ENCODE assay signal across 20 cellular contexts in genomic region chr6:11804706-11805105, GRCh38. TPM values are rescaled to one million over a fixed set of nuclear protein-coding genes. Genes with fewer than 3 reads are reported as not detected.
A peak's percentile ranks its signal among the peaks of the same experiment; 100 is the strongest.
DNase-seq lines count a peak whose midpoint lies in the region; ATAC-seq, FAIRE-seq and TF ChIP-seq lines count a peak whose summit lies in the region.
"Had no signal": no experiment of that assay in that cellular context is flagged by ENCODE, and none has a peak within 500 bp of the region (broad histone marks: within the 10 kb centered on the region; RNA-seq: fewer than 3 reads in every experiment).

No MANE protein-coding gene starts in this region.

- no peak overlapping the region for H3K4me2 ChIP-seq in SK-N-SH
- H3K4me2 ChIP-seq in astrocyte (ENCODE audit: low read length) = peak overlapping the region; percentile 3
- no peak overlapping the region for H3K4me2 ChIP-seq in mesendoderm (ENCODE audit: low read length)
- H3K4me2 ChIP-seq: BLaER1 treated with 17β-estradiol and CSF1 and Interleukin-3, amounts not matched to agents 10 nM and 100 nM had no signal

- no peak overlapping the region for H3K4ac ChIP-seq in mesendoderm (ENCODE audit: low read depth, low read length)

- POLR2A ChIA-PET in SK-N-SH (lab: Yijun Ruan, JAX) = no interaction called here

- H3K27ac Mint-ChIP-seq in astrocyte (ENCODE audit: unreplicated experiment) = no peak overlapping the region
- H3K27ac Mint-ChIP-seq: HFFc6 had no signal

- H3K9ac ChIP-seq in SK-N-SH (no peak overlapping the region), astrocyte (ENCODE audit: low read length) (no peak overlapping the region), mesendoderm (ENCODE audit: low read length) (no peak overlapping the region)
- H3K9ac ChIP-seq: BLaER1 treated with 17β-estradiol and CSF1 and Interleukin-3, amounts not matched to agents 10 nM and 100 nM had no signal

- H4K20me1 ChIP-seq in SK-N-SH (ENCODE audit: insufficient read depth) (no peaks in the 10 kb centered on the region), astrocyte (ENCODE audit: insufficient read depth, low read length) (no peaks in the 10 kb centered on the region)
- H4K20me1 ChIP-seq: BLaER1 treated with 17β-estradiol and CSF1 and Interleukin-3, amounts not matched to agents 10 nM and 100 nM had no signal

- H3K18ac ChIP-seq in mesendoderm (ENCODE audit: low read length) = peak overlapping the region; percentile 57

- no peaks in the 10 kb centered on the region for H3K27me3 ChIP-seq in SK-N-SH (ENCODE audit: insufficient read depth)
- H3K27me3 ChIP-seq in astrocyte (ENCODE audit: insufficient read depth, low read length) = no peaks in the 10 kb centered on the region
- H3K27me3 ChIP-seq in mesendoderm (ENCODE audit: insufficient read depth, low read length, poor library complexity) = no peaks in the 10 kb centered on the region
- H3K27me3 ChIP-seq in suprapubic skin = no peaks in the 10 kb centered on the region
- H3K27me3 ChIP-seq: BLaER1 treated with 17β-estradiol and CSF1 and Interleukin-3, amounts not matched to agents 10 nM and 100 nM had no signal

- no peak overlapping the region for H3K27ac ChIP-seq in SK-N-SH (ENCODE audit: low read depth in 2 of 2, low read length in 1 of 2)
- no peak overlapping the region for H3K27ac ChIP-seq in astrocyte (ENCODE audit: low read depth, low read length)
- H3K27ac ChIP-seq in mesendoderm (ENCODE audit: low read depth, low read length) = peak overlapping the region; percentile 29
- peak overlapping the region; percentile 71 for H3K27ac ChIP-seq in suprapubic skin
- H3K27ac ChIP-seq: 22Rv1; BLaER1 treated with 17β-estradiol and CSF1 and Interleukin-3, amounts not matched to agents 10 nM and 100 nM had no signal

- peak overlapping the region; percentile 3 for H2BK5ac ChIP-seq in mesendoderm (ENCODE audit: low read length)

- no peak overlapping the region for H4K8ac ChIP-seq in mesendoderm (ENCODE audit: low read depth, low read length)

- 47% methylated on average over 3 of the region's 3 CpGs for WGBS in SK-N-SH (ENCODE audit: low lambda C conversion rate)
- no CpG with 5 or more reads among the region's 3 CpGs for WGBS in mesendoderm (ENCODE audit: extremely low coverage, insufficient coverage, low lambda C conversion rate)
- 73% methylated on average over 3 of the region's 3 CpGs for WGBS in suprapubic skin

- no peak overlapping the region for H2BK15ac ChIP-seq in mesendoderm (replicated peaks; ENCODE audit: low read depth)

- TF ChIP-seq EP300 in SK-N-SH (IDR thresholded peaks at IDR 0.05; ENCODE audit: borderline replicate concordance in 1 of 2, low read depth in 1 of 2, low read length in 1 of 2) (no peak), suprapubic skin (IDR thresholded peaks at IDR 0.05) (no peak)

- peak overlapping the region; percentile 1 for H3K56ac ChIP-seq in mesendoderm (ENCODE audit: low read length)

- H3K79me2 ChIP-seq in SK-N-SH (ENCODE audit: insufficient read depth) (no peaks in the 10 kb centered on the region), astrocyte (ENCODE audit: insufficient read depth, low read length) (no peaks in the 10 kb centered on the region), mesendoderm (ENCODE audit: control insufficient read depth, insufficient read depth, low read length) (no peaks in the 10 kb centered on the region)

- peaks cover 0 to 6% of the 10 kb centered on the region in 2 experiments; a peak in 1 of 4 replicates for H3K4me1 ChIP-seq in SK-N-SH (ENCODE audit: control insufficient read depth in 1 of 2, insufficient read depth in 2 of 2, low read depth in 1 of 2, low read length in 1 of 2)
- H3K4me1 ChIP-seq in astrocyte (ENCODE audit: insufficient read depth, low read length) = peaks cover 8% of the 10 kb centered on the region
- peaks cover 17% of the 10 kb centered on the region for H3K4me1 ChIP-seq in mesendoderm (ENCODE audit: control insufficient read depth, low read depth, low read length)
- H3K4me1 ChIP-seq in suprapubic skin = peaks cover 41% of the 10 kb centered on the region

- TF ChIP-seq CTCF in SK-N-SH (IDR thresholded peaks at IDR 0.05) (no peak), astrocyte (IDR thresholded peaks at IDR 0.05; ENCODE audit: insufficient read depth, low read depth, low read length) (no peak), suprapubic skin (IDR thresholded peaks at IDR 0.05) (no peak)

- H3K36me3 Mint-ChIP-seq in astrocyte (ENCODE audit: low read depth, unreplicated experiment) = peaks cover 1% of the 10 kb centered on the region

- no peak overlapping the region for H4K5ac ChIP-seq in mesendoderm (ENCODE audit: low read length)

- no peaks in the 10 kb centered on the region for H3K27me3 Mint-ChIP-seq in astrocyte (ENCODE audit: low read depth, unreplicated experiment)

- H3K23ac ChIP-seq in mesendoderm (ENCODE audit: low read length) = no peak overlapping the region

- H3K4me1 Mint-ChIP-seq in astrocyte (ENCODE audit: low read depth, unreplicated experiment) = peaks cover 21% of the 10 kb centered on the region

- FAIRE-seq in astrocyte (lab: Jason Lieb, UNC) = no peak
- FAIRE-seq in GM12892 (lab: Jason Lieb, UNC) = no peak
- FAIRE-seq: GM19239, HepG2 had no signal

- no peak for TF ChIP-seq POLR2A in suprapubic skin (IDR thresholded peaks at IDR 0.05)
- TF ChIP-seq POLR2A in GM12892 (IDR thresholded peaks at IDR 0.05; ENCODE audit: low read depth, low read length) = no peak

- H3K36me3 ChIP-seq in SK-N-SH (replicated peaks in 1 of 2; ENCODE audit: control insufficient read depth in 1 of 2, insufficient read depth in 2 of 2, low read length in 1 of 2) (no peaks in the 10 kb centered on the region), astrocyte (ENCODE audit: insufficient read depth, low read length) (no peaks in the 10 kb centered on the region), mesendoderm (ENCODE audit: control insufficient read depth, insufficient read depth, low read length) (no peaks in the 10 kb centered on the region), suprapubic skin (no peaks in the 10 kb centered on the region)
- H3K36me3 ChIP-seq: BLaER1 treated with 17β-estradiol and CSF1 and Interleukin-3, amounts not matched to agents 10 nM and 100 nM had no signal

- CTCF ChIA-PET in SK-N-SH (lab: Yijun Ruan, JAX) = interaction anchor here (1.3 kb wide), 1 partner anchor 27 kb away, joined by 3 read pairs; no protein-coding TSS in a partner anchor

- H3F3A ChIP-seq in SK-N-SH (replicated peaks; ENCODE audit: insufficient read depth) = no peaks in the 10 kb centered on the region

- H3K4me3 Mint-ChIP-seq in astrocyte (ENCODE audit: unreplicated experiment) = no peak overlapping the region
- H3K4me3 Mint-ChIP-seq: HFFc6 had no signal

- H3K79me1 ChIP-seq in mesendoderm (ENCODE audit: low read length) = no peaks in the 10 kb centered on the region

- H3K4me3 ChIP-seq in SK-N-SH (ENCODE audit: low read depth in 2 of 2, low read length in 1 of 2) (no peak overlapping the region), astrocyte (ENCODE audit: insufficient read depth, low read depth, low read length) (no peak overlapping the region), mesendoderm (ENCODE audit: low read length) (no peak overlapping the region), suprapubic skin (no peak overlapping the region)
- H3K4me3 ChIP-seq: BLaER1 treated with 17β-estradiol and CSF1 and Interleukin-3, amounts not matched to agents 10 nM and 100 nM had no signal

- H3K9me3 ChIP-seq in SK-N-SH (no peaks in the 10 kb centered on the region), astrocyte (ENCODE audit: insufficient read depth, low read depth, low read length) (no peaks in the 10 kb centered on the region), suprapubic skin (no peaks in the 10 kb centered on the region)
- H3K9me3 ChIP-seq: BLaER1 treated with 17β-estradiol and CSF1 and Interleukin-3, amounts not matched to agents 10 nM and 100 nM had no signal

- TF ChIP-seq RAD21 in SK-N-SH (IDR thresholded peaks at IDR 0.05; ENCODE audit: low read length) = no peak

- no peaks in the 10 kb centered on the region for H3K9me3 Mint-ChIP-seq in astrocyte (ENCODE audit: unreplicated experiment)
- H3K9me3 Mint-ChIP-seq: HFFc6 had no signal

- no peak overlapping the region for H2BK120ac ChIP-seq in mesendoderm (ENCODE audit: low read depth, low read length)

- DNase-seq in SK-N-SH = no peak
- DNase-seq in astrocyte (ENCODE audit: low read depth) = peak; percentile 26
- peak; percentile 86 for DNase-seq in mesendoderm
- DNase-seq in suprapubic skin (ENCODE audit: low spot score in 2 of 2) = no peak
- no peak for DNase-seq in GM12892 (ENCODE audit: insufficient read length)
- no peak for DNase-seq in GM19240 (ENCODE audit: insufficient read length, low spot score)
- DNase-seq: DMS153, GOT3, HFFc6, Kasumi-1, NCI-H1417, NCI-H2029 treated with DMSO at 0.1 percent for 48 hours had no signal

- no peak overlapping the region for H2AK5ac ChIP-seq in mesendoderm (ENCODE audit: low read length)

- H2AFZ ChIP-seq in SK-N-SH (ENCODE audit: low read depth) (peak overlapping the region; percentile 64; the same call in 1 of the 2 replicates), astrocyte (ENCODE audit: low read depth, low read length) (no peak overlapping the region)

- no peaks in the 10 kb centered on the region for H3K9me2 ChIP-seq in SK-N-SH

- no peak for ATAC-seq in SK-N-SH treated with all-trans-retinoic acid at 6 μM for 48 hours
- no peak for ATAC-seq in GM21576 (IDR thresholded peaks at IDR 0.05; ENCODE audit: unreplicated experiment)
- ATAC-seq: HepG2 had no signal

TF ChIP-seq in SK-N-SH, 30 proteins besides CTCF, POLR2A, EP300 and RAD21 (continues in another document):
- TF ChIP-seq SMC3 (IDR thresholded peaks at IDR 0.05; ENCODE audit: low read depth, low read length) (no peak), TCF12 (IDR thresholded peaks at IDR 0.05) (no peak), FOSL2 (IDR thresholded peaks at IDR 0.05; ENCODE audit: borderline replicate concordance, low read depth) (no peak), GATA2 (CRISPR knock-in tag; IDR thresholded peaks at IDR 0.05) (no peak)

TF ChIP-seq in SK-N-SH treated with all-trans-retinoic acid at 6 μM for 48 hours, 23 proteins besides CTCF, POLR2A, EP300 and RAD21 (continues in another document):
- no peak for TF ChIP-seq BACH2 (CRISPR knock-in tag; IDR thresholded peaks at IDR 0.05; ENCODE audit: borderline replicate concordance)
- TF ChIP-seq RARB (CRISPR knock-in tag; IDR thresholded peaks at IDR 0.05) = no peak
- no peak for TF ChIP-seq OSR1 (CRISPR knock-in tag; IDR thresholded peaks at IDR 0.05)
- no peak for TF ChIP-seq ZFP30 (CRISPR knock-in tag; IDR thresholded peaks at IDR 0.05)
- no peak for TF ChIP-seq ISL1 (CRISPR knock-in tag; IDR thresholded peaks at IDR 0.05)
- TF ChIP-seq ARNTL (CRISPR knock-in tag; IDR thresholded peaks at IDR 0.05; ENCODE audit: borderline replicate concordance, low read depth) = no peak

RNA-seq across cellular contexts. Expression of gene ADTRP, which starts 26.1 kb away (rescaled TPM):
- polyA plus RNA-seq in SK-N-SH (2012; rRNA removed) = 0.84 and 1.2 TPM in 2 replicates
- 0.35 and 0.53 TPM in 2 replicates for polyA plus RNA-seq in SK-N-SH (2012; cell fraction: cytosol; rRNA removed)
- 0.72 and 1.6 TPM in 2 replicates for polyA plus RNA-seq in SK-N-SH (2012; cell fraction: nucleus; rRNA removed)
- total RNA-seq in astrocyte (0.58 and 0.68 TPM in 2 replicates), suprapubic skin (10 to 100 TPM; 19.6 to 39.5 (median 26.2) TPM)
- polyA plus RNA-seq in mesendoderm (2013, experiment 1 of 2) = 0.41 TPM
- 0.36 TPM for polyA plus RNA-seq in mesendoderm (2013, experiment 2 of 2)
- 12.7 TPM for polyA plus RNA-seq in GM12892 (2012; ENCODE audit: missing spikeins)
- total RNA-seq: HepG2, OCI-LY7, SK-MEL-5 had no signal
- polyA plus RNA-seq: HepG2 had no signal

Comparison
In these comparisons a context has a peak if more than half of its experiments do, and no peak if none do; other contexts are left out.
1. DNase-seq: peak in astrocyte (single experiment) and mesendoderm (single experiment); none in SK-N-SH (single experiment), suprapubic skin (0 of 2), GM12892 (single experiment) and GM19240 (single experiment).
2. H3K27ac ChIP-seq: peak in mesendoderm (single experiment) and suprapubic skin (single experiment); none in SK-N-SH (0 of 2) and astrocyte (single experiment).
3. RNA of gene ADTRP, which starts 26.1 kb away (total RNA-seq): 19.6 to 39.5 TPM in suprapubic skin; 0.58 to 0.68 TPM in astrocyte; every median in the first group is over 10 times any median in the second.